19 cellular contexts compared by ENCODE assay signal in the genomic region with DNA sequence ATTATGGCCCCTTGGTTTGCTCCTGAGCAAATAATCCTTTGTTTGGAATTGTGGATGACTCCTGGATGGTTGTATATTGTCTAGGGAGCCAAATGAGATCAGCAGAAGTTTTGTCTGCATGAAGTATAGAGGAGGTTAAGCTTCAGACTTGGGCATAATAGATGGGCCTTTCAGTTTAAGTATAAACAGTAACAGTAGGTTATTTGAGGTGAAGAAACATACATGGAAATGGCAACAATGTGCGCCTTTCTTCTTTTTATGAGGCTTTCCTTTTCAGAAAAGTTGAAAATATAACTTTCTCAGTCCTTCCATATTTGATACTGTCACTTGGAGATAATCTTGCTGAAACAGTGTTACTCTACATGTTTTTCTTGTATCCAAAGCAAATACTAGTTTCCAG.
DNase-seq lines count a peak whose midpoint lies in the region; FAIRE-seq and TF ChIP-seq lines count a peak whose summit lies in the region.
"Had no signal": no experiment of that assay in that cellular context is flagged by ENCODE, and none has a peak within 500 bp of the region (broad histone marks: within the 10 kb centered on the region; RNA-seq: fewer than 3 reads in every experiment).

No MANE protein-coding gene starts in this region.

- dilution Hi-C loops in mammary epithelial cell (cut with HindIII; ENCODE audit: low sequenced_read_pairs), result no loop called here

- H3K9me3 ChIP-seq in breast epithelium (no peaks in the 10 kb centered on the region), mammary epithelial cell (replicated peaks; ENCODE audit: insufficient read depth, low read length) (no peaks in the 10 kb centered on the region), muscle layer of colon (ENCODE audit: low read length) (no peaks in the 10 kb centered on the region), sigmoid colon (no peaks in the 10 kb centered on the region), transverse colon (no peaks in the 10 kb centered on the region)
- H3K9me3 ChIP-seq: HAP-1 had no signal

- H3K4me3 ChIP-seq in breast epithelium (no peak overlapping the region), mammary epithelial cell (replicated peaks in 1 of 3; ENCODE audit: insufficient read depth in 1 of 3, low read depth in 2 of 3, low read length in 3 of 3) (no peak overlapping the region), muscle layer of colon (ENCODE audit: low read depth in 1 of 2, low read length in 2 of 2) (no peak overlapping the region), sigmoid colon (no peak overlapping the region), transverse colon (no peak overlapping the region)
- H3K4me3 ChIP-seq: BLaER1 treated with 17β-estradiol and CSF1 and Interleukin-3, amounts not matched to agents 10 nM and 100 nM; HAP-1 had no signal

- no peak for TF ChIP-seq POLR2A in breast epithelium (IDR thresholded peaks at IDR 0.05)
- no peak for TF ChIP-seq POLR2A in sigmoid colon (IDR thresholded peaks at IDR 0.05)
- TF ChIP-seq POLR2A in transverse colon (IDR thresholded peaks at IDR 0.05), result no peak

- H3K36me3 Mint-ChIP-seq in activated CD4-positive, alpha-beta memory T cell treated with anti-CD3 and anti-CD28 coated beads for 36 hours, result no peaks in the 10 kb centered on the region
- H3K36me3 Mint-ChIP-seq: CD8-positive, alpha-beta T cell had no signal

- no peaks in the 10 kb centered on the region for H4K20me1 ChIP-seq in mammary epithelial cell (ENCODE audit: insufficient read depth, low read length)
- H4K20me1 ChIP-seq: BLaER1 treated with 17β-estradiol and CSF1 and Interleukin-3, amounts not matched to agents 10 nM and 100 nM had no signal

- FAIRE-seq in urothelium cell line (lab: Jason Lieb, UNC), result no peak
- FAIRE-seq: D721Med, GM12891, GM19239, H1 had no signal

- no peak overlapping the region for H2AFZ ChIP-seq in mammary epithelial cell (ENCODE audit: low read depth, low read length)

- DNase-seq in breast epithelium (ENCODE audit: low spot score in 2 of 2) (no peak), mammary epithelial cell (no peak), sigmoid colon (no peak), transverse colon (no peak), urothelium cell line (ENCODE audit: low spot score) (no peak), nucleus accumbens (lab: John Stamatoyannopoulos, UW) (no peak)
- DNase-seq in activated CD4-positive, alpha-beta memory T cell treated with anti-CD3 and anti-CD28 coated beads for 36 hours, result no peak
- DNase-seq: 8988T; Caco-2; CD8-positive, alpha-beta T cell had no signal

- H3K9ac ChIP-seq in mammary epithelial cell (ENCODE audit: insufficient read depth, low read length), result no peak overlapping the region
- no peak overlapping the region for H3K9ac ChIP-seq in muscle layer of colon (ENCODE audit: low read length)
- H3K9ac ChIP-seq: BLaER1 treated with 17β-estradiol and CSF1 and Interleukin-3, amounts not matched to agents 10 nM and 100 nM had no signal

- intact Hi-C loops in breast epithelium (cut with DNase I; ENCODE audit: low total_unique reads), result no loop called here
- intact Hi-C loops in mammary epithelial cell (cut with micrococcal nuclease), result no loop called here
- intact Hi-C loops in sigmoid colon (cut with DNase I), result no loop called here
- intact Hi-C loops in transverse colon (cut with DNase I; ENCODE audit: low total_unique reads), result no loop called here
- intact Hi-C loops in activated CD4-positive, alpha-beta memory T cell treated with anti-CD3 and anti-CD28 coated beads for 36 hours (cut with micrococcal nuclease), result no loop called here

- peaks cover 2% of the 10 kb centered on the region for H3K4me1 Mint-ChIP-seq in activated CD4-positive, alpha-beta memory T cell treated with anti-CD3 and anti-CD28 coated beads for 36 hours (ENCODE audit: low read depth)

- H3K4me1 ChIP-seq in breast epithelium (no peaks in the 10 kb centered on the region), mammary epithelial cell (ENCODE audit: insufficient read depth, low read length) (peaks cover 11% of the 10 kb centered on the region), muscle layer of colon (ENCODE audit: insufficient read depth, low read length) (peaks cover 26% of the 10 kb centered on the region), sigmoid colon (peaks cover 0 to 36% (median 26%) of the 10 kb centered on the region in 4 donors), transverse colon (peaks cover 0 to 6% (median 0%) of the 10 kb centered on the region in 4 donors)
- H3K4me1 ChIP-seq: HAP-1 had no signal

- no peak overlapping the region for H3K4me3 Mint-ChIP-seq in activated CD4-positive, alpha-beta memory T cell treated with anti-CD3 and anti-CD28 coated beads for 36 hours
- H3K4me3 Mint-ChIP-seq: B cell; CD8-positive, alpha-beta T cell had no signal

- H3K9me3 Mint-ChIP-seq in activated CD4-positive, alpha-beta memory T cell treated with anti-CD3 and anti-CD28 coated beads for 36 hours, result no peaks in the 10 kb centered on the region
- H3K9me3 Mint-ChIP-seq: CD8-positive, alpha-beta T cell had no signal

- in situ Hi-C loops in mammary epithelial cell (cut with MboI; ENCODE audit: low sequenced_read_pairs in 2 of 2), result no loop called here
- in situ Hi-C loops in transverse colon (cut with MboI; ENCODE audit: low pct_ligation_motif_present in 1 of 4, low pct_unique_long_range_greater_than_20kb in 1 of 4, low sequenced_read_pairs in 3 of 4), result no loop called here

- no peaks in the 10 kb centered on the region for H3K79me2 ChIP-seq in mammary epithelial cell (ENCODE audit: insufficient read depth, low read length)

- WGBS in mammary epithelial cell (ENCODE audit: low coverage, missing lambda C conversion rate), result 75% methylated on average over 1 of the region's 1 CpG
- WGBS in sigmoid colon, 2 donors, result 83 to 92% methylated on average over 1 of the region's 1 CpG
- 50 to 69% methylated on average over 1 of the region's 1 CpG for WGBS in transverse colon (ENCODE audit: low coverage in 1 of 2), 2 donors

- POLR2A ChIA-PET in activated CD4-positive, alpha-beta memory T cell treated with anti-CD3 and anti-CD28 coated beads for 36 hours (lab: Charles Lee), result no interaction called here

- TF ChIP-seq CTCF in breast epithelium (IDR thresholded peaks at IDR 0.05) (no peak), mammary epithelial cell (conservative IDR thresholded peaks at IDR 0.05 in 1 of 2, IDR thresholded peaks at IDR 0.05 in 1 of 2; ENCODE audit: extremely low read depth in 1 of 2, insufficient read depth in 1 of 2, low read depth in 1 of 2, low read length in 2 of 2) (no peak), sigmoid colon (IDR thresholded peaks at IDR 0.05) (no peak), transverse colon (IDR thresholded peaks at IDR 0.05) (no peak)

- no peak overlapping the region for H3K27ac Mint-ChIP-seq in activated CD4-positive, alpha-beta memory T cell treated with anti-CD3 and anti-CD28 coated beads for 36 hours
- H3K27ac Mint-ChIP-seq: B cell; CD8-positive, alpha-beta T cell had no signal

- H3K27me3 ChIP-seq in breast epithelium, result no peaks in the 10 kb centered on the region
- no peaks in the 10 kb centered on the region for H3K27me3 ChIP-seq in mammary epithelial cell (ENCODE audit: insufficient read depth, low read length)
- H3K27me3 ChIP-seq in muscle layer of colon (ENCODE audit: control insufficient read depth in 1 of 2, insufficient read depth in 2 of 2, low read length in 2 of 2), result no peaks in the 10 kb centered on the region
- H3K27me3 ChIP-seq in sigmoid colon, result no peaks in the 10 kb centered on the region
- no peaks in the 10 kb centered on the region for H3K27me3 ChIP-seq in transverse colon
- H3K27me3 ChIP-seq: BLaER1 treated with 17β-estradiol and CSF1 and Interleukin-3, amounts not matched to agents 10 nM and 100 nM had no signal

- no peaks in the 10 kb centered on the region for H3K27me3 Mint-ChIP-seq in activated CD4-positive, alpha-beta memory T cell treated with anti-CD3 and anti-CD28 coated beads for 36 hours

- BruUV-seq in mammary epithelial cell (replicated peaks; lab: Mats Ljungman, UMichigan), result no TSS peak

- H3K27ac ChIP-seq in breast epithelium (peak overlapping the region; percentile 8 to 38), mammary epithelial cell (ENCODE audit: insufficient read depth, low read depth, low read length) (no peak overlapping the region), muscle layer of colon (ENCODE audit: low read depth, low read length) (peak overlapping the region; percentile 12), sigmoid colon (peak overlapping the region; percentile 54 to 75 (median 64)), transverse colon (peak overlapping the region in 3 of 4 donors; percentile 33 to 51 (median 39))
- H3K27ac ChIP-seq: HL-60 had no signal

- H3K36me3 ChIP-seq in breast epithelium (no peaks in the 10 kb centered on the region), mammary epithelial cell (ENCODE audit: insufficient read depth, low read length) (no peaks in the 10 kb centered on the region), muscle layer of colon (ENCODE audit: insufficient read depth, low read length) (no peaks in the 10 kb centered on the region), sigmoid colon (no peaks in the 10 kb centered on the region), transverse colon (no peaks in the 10 kb centered on the region)
- H3K36me3 ChIP-seq: BLaER1 treated with 17β-estradiol and CSF1 and Interleukin-3, amounts not matched to agents 10 nM and 100 nM; HAP-1 had no signal

- TF ChIP-seq EP300 in sigmoid colon (IDR thresholded peaks at IDR 0.05) (peak in 2 of 4 donors; percentile 20 to 65), transverse colon (IDR thresholded peaks at IDR 0.05; ENCODE audit: low read depth) (no peak)

- H3K4me2 ChIP-seq in mammary epithelial cell (ENCODE audit: insufficient read depth, low read depth, low read length), result no peak overlapping the region

- CTCF ChIA-PET in mammary epithelial cell (lab: Charles Lee; ENCODE audit: low non-redundant PET), result no interaction called here
- CTCF ChIA-PET in activated CD4-positive, alpha-beta memory T cell treated with anti-CD3 and anti-CD28 coated beads for 36 hours (lab: Charles Lee), result no interaction called here
